In the genomic region with DNA sequence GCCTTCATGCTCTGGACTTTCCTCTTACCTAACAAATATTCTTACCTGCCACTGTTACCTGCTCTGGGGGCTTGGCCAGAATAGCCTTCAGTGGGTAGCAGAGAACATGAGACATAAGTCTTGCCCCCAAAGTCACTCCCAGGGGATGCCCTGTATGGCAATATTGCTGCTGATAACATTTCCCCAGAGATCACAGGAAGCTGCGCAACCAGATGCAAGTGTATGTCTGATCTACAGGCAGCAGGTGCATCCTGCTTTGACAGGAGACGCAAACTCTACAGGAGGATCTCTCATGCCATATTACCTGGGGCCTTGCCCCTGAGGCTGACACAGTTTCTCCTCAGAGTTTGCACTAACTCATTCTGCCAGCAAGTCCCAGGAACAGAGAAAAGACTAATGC, we compare ENCODE assay signal across 18 cellular contexts.
A peak's percentile ranks its signal among the peaks of the same experiment; 100 is the strongest.
DNase-seq lines count a peak whose midpoint lies in the region; FAIRE-seq and TF ChIP-seq lines count a peak whose summit lies in the region.
"Had no signal": no experiment of that assay in that cellular context is flagged by ENCODE, and none has a peak within 500 bp of the region (broad histone marks: within the 10 kb centered on the region; RNA-seq: fewer than 3 reads in every experiment).

No MANE protein-coding gene starts in this region.

- no peak for TF ChIP-seq POLR2A in GM12892 (IDR thresholded peaks at IDR 0.05; ENCODE audit: low read depth, low read length)

- peak overlapping the region; percentile 76 for H3K9ac ChIP-seq in SU-DHL-6 (ENCODE audit: low read length)
- H3K9ac ChIP-seq: SK-N-SH had no signal

- DNase-seq in CD4-positive, alpha-beta memory T cell = peak; percentile 42 to 61 (median 56)
- peak; percentile 31 for DNase-seq in dermis blood vessel endothelial cell
- no peak for DNase-seq in GM12892 (ENCODE audit: insufficient read length)
- no peak for DNase-seq in medulla oblongata (ENCODE audit: extremely low spot score)
- no peak for DNase-seq in GM03348 (ENCODE audit: low spot score)
- DNase-seq: brain microvascular endothelial cell; effector CD4-positive, alpha-beta T cell; HFFc6; lower lobe of right lung; MG63; NCI-H2171; SK-N-SH; upper lobe of left lung had no signal

- H3K36me3 ChIP-seq in CD4-positive, alpha-beta memory T cell (ENCODE audit: insufficient read depth, low read length) = no peaks in the 10 kb centered on the region
- H3K36me3 ChIP-seq in DOHH2 (ENCODE audit: control insufficient read depth, low read length) (peaks cover 28% of the 10 kb centered on the region), SU-DHL-6 (ENCODE audit: low read length) (no peaks in the 10 kb centered on the region)
- H3K36me3 ChIP-seq: brain microvascular endothelial cell, lower lobe of right lung, MG63, upper lobe of left lung had no signal

- TF ChIP-seq CTCF in DOHH2 (IDR thresholded peaks at IDR 0.05; ENCODE audit: low read depth, low read length, poor library complexity, severe bottlenecking) (no peak), SU-DHL-6 (IDR thresholded peaks at IDR 0.05; ENCODE audit: insufficient read depth, low read length, poor library complexity, severe bottlenecking) (no peak)

- H3K4me2 ChIP-seq in DOHH2 (ENCODE audit: low read length) (peak overlapping the region; percentile 80), SU-DHL-6 (ENCODE audit: low read depth, low read length, poor library complexity, severe bottlenecking) (peak overlapping the region; percentile 89)
- H3K4me2 ChIP-seq: SK-N-SH had no signal

- H3K4me3 ChIP-seq in CD4-positive, alpha-beta memory T cell (ENCODE audit: low read length in 2 of 2) = no peak overlapping the region
- H3K4me3 ChIP-seq in DOHH2 (ENCODE audit: low read length) = peak overlapping the region; percentile 65
- peak overlapping the region; percentile 44 for H3K4me3 ChIP-seq in SU-DHL-6 (ENCODE audit: insufficient read depth, low read length, poor library complexity, severe bottlenecking)
- H3K4me3 ChIP-seq: lower lobe of right lung, MG63, upper lobe of left lung had no signal

- no peaks in the 10 kb centered on the region for H3K27me3 ChIP-seq in CD4-positive, alpha-beta memory T cell (ENCODE audit: insufficient read depth, low read length)
- H3K27me3 ChIP-seq in DOHH2 (ENCODE audit: control insufficient read depth, low read length) (no peaks in the 10 kb centered on the region), SU-DHL-6 (ENCODE audit: low read length) (no peaks in the 10 kb centered on the region)
- H3K27me3 ChIP-seq: brain microvascular endothelial cell, MG63, upper lobe of left lung had no signal

- intact Hi-C loops in CD4-positive, alpha-beta memory T cell (cut with micrococcal nuclease) = loop anchor here (1.0 to 10.0 kb wide), 5 partner anchors 15 to 1168 kb away; no protein-coding TSS in a partner anchor

- no peaks in the 10 kb centered on the region for H3K27me3 Mint-ChIP-seq in CD4-positive, alpha-beta memory T cell

- no peaks in the 10 kb centered on the region for H3K9me3 ChIP-seq in CD4-positive, alpha-beta memory T cell (ENCODE audit: control insufficient read depth in 1 of 2, low read length in 2 of 2)
- H3K9me3 ChIP-seq in DOHH2 (ENCODE audit: control insufficient read depth, insufficient read depth, low read length) (peaks cover 9% of the 10 kb centered on the region), SU-DHL-6 (ENCODE audit: insufficient read depth, low read length) (no peaks in the 10 kb centered on the region)
- H3K9me3 ChIP-seq: lower lobe of right lung, MG63, SK-N-SH, upper lobe of left lung had no signal

- FAIRE-seq in GM12892 (lab: Jason Lieb, UNC) = no peak
- FAIRE-seq: G401.6 had no signal

- peaks cover 58% of the 10 kb centered on the region for H3K4me1 ChIP-seq in CD4-positive, alpha-beta memory T cell (ENCODE audit: insufficient read depth, low read length)
- peaks cover 100% of the 10 kb centered on the region for H3K4me1 ChIP-seq in DOHH2 (ENCODE audit: control insufficient read depth, low read length)
- H3K4me1 ChIP-seq: lower lobe of right lung had no signal

- POLR2A ChIA-PET in CD4-positive, alpha-beta memory T cell (lab: Charles Lee; ENCODE audit: partially characterized antibody) = interaction anchor here (0.6 to 1.8 kb wide), 14 partner anchors 14 to 236 kb away, joined by 3 to 10 read pairs (median 4); a partner anchor contains a TSS

- H3K4me3 Mint-ChIP-seq in CD4-positive, alpha-beta memory T cell = peak overlapping the region in 7 of 8 donors; percentile 13 to 81 (median 61)
- H3K4me3 Mint-ChIP-seq: CD14-positive monocyte, HFFc6, WTC11 had no signal

- H3K9me3 Mint-ChIP-seq in CD4-positive, alpha-beta memory T cell = peaks cover 0 to 2% (median 0%) of the 10 kb centered on the region in 8 donors

- peak overlapping the region; percentile 5 for H3K27ac ChIP-seq in CD4-positive, alpha-beta memory T cell (ENCODE audit: low read depth, low read length)
- H3K27ac ChIP-seq in DOHH2 (ENCODE audit: low read depth, low read length) = peak overlapping the region; percentile 99
- H3K27ac ChIP-seq in SU-DHL-6 (ENCODE audit: low read depth, low read length) = peak overlapping the region; percentile 100
- H3K27ac ChIP-seq: brain microvascular endothelial cell, lower lobe of right lung, upper lobe of left lung had no signal

- H3K4me1 Mint-ChIP-seq in CD4-positive, alpha-beta memory T cell = peaks cover 52 to 66% (median 58%) of the 10 kb centered on the region in 4 donors

- H4K20me1 ChIP-seq in DOHH2 (ENCODE audit: control insufficient read depth, insufficient read depth, low read depth, low read length) (no peaks in the 10 kb centered on the region), SU-DHL-6 (ENCODE audit: low read depth, low read length) (no peaks in the 10 kb centered on the region)

- H3K27ac Mint-ChIP-seq in CD4-positive, alpha-beta memory T cell = peak overlapping the region; percentile 79 to 96 (median 92)
- H3K27ac Mint-ChIP-seq: HFFc6, WTC11 had no signal

- H3F3A ChIP-seq in DOHH2 (ENCODE audit: control insufficient read depth, insufficient read depth) = peaks cover 84% of the 10 kb centered on the region
- H3F3A ChIP-seq in SU-DHL-6 (ENCODE audit: insufficient read depth) = peaks cover 92% of the 10 kb centered on the region

- no peak overlapping the region for H2AFZ ChIP-seq in SU-DHL-6 (ENCODE audit: low read depth, low read length, severe bottlenecking)

- no peaks in the 10 kb centered on the region for H3K36me3 Mint-ChIP-seq in CD4-positive, alpha-beta memory T cell

- CTCF ChIA-PET in CD4-positive, alpha-beta memory T cell (lab: Charles Lee; ENCODE audit: partially characterized antibody) = interaction anchor here (1.3 to 3.0 kb wide), 6 partner anchors 10 to 239 kb away, joined by 4 to 15 read pairs (median 7); no protein-coding TSS in a partner anchor

- no peaks in the 10 kb centered on the region for H3K9me2 ChIP-seq in DOHH2 (replicated peaks; ENCODE audit: control insufficient read depth, low read length)
- no peaks in the 10 kb centered on the region for H3K9me2 ChIP-seq in SU-DHL-6 (replicated peaks; ENCODE audit: insufficient read depth, low read length)
- H3K9me2 ChIP-seq: SK-N-SH had no signal

- H3K79me2 ChIP-seq in DOHH2 (ENCODE audit: control insufficient read depth, low read length) (no peaks in the 10 kb centered on the region), SU-DHL-6 (ENCODE audit: insufficient read depth, low read length) (no peaks in the 10 kb centered on the region)

Comparison
In these comparisons a context has a peak if more than half of its experiments do, and no peak if none do; other contexts are left out.
1. DNase-seq: peak in CD4-positive, alpha-beta memory T cell (5 of 5) and dermis blood vessel endothelial cell (single experiment); none in GM12892 (single experiment), medulla oblongata (single experiment) and GM03348 (single experiment).
2. H3K27ac ChIP-seq: peak in every context shown above with its lines; median percentile 100 in SU-DHL-6; 99 in DOHH2; 5 in CD4-positive, alpha-beta memory T cell.
3. H3K4me3 ChIP-seq: peak in DOHH2 (single experiment) and SU-DHL-6 (single experiment); none in CD4-positive, alpha-beta memory T cell (0 of 2).